In genomic region chr11:124717421-124717785, GRCh38 we compare ENCODE assay signal across 9 cellular contexts. TPM values are rescaled to one million over a fixed set of nuclear protein-coding genes. Genes with fewer than 3 reads are reported as not detected.
DNase-seq lines count a peak whose midpoint lies in the region; ATAC-seq, FAIRE-seq and TF ChIP-seq lines count a peak whose summit lies in the region.
"Had no signal": no experiment of that assay in that cellular context is flagged by ENCODE, and none has a peak within 500 bp of the region (broad histone marks: within the 10 kb centered on the region; RNA-seq: fewer than 3 reads in every experiment).

No MANE protein-coding gene starts in this region.

- H3K9me3 ChIP-seq in GM12878 (replicated peaks; ENCODE audit: control insufficient read depth, insufficient read depth, low read length) (no peaks in the 10 kb centered on the region), right lobe of liver (no peaks in the 10 kb centered on the region), testis (no peaks in the 10 kb centered on the region)

- no peak overlapping the region for H2AFZ ChIP-seq in GM12878 (ENCODE audit: control insufficient read depth, low read depth, low read length)

- H3K9me3 Mint-ChIP-seq in stimulated activated naive CD8-positive, alpha-beta T cell treated with anti-CD3 and anti-CD28 coated beads, Interleukin-15, Interleukin-2, amounts not matched to agents 100 ng/mL and 50 ng/mL, for 24 hours, result no peaks in the 10 kb centered on the region
- H3K9me3 Mint-ChIP-seq: activated T-helper 1 cell treated with anti-CD3 and anti-CD28 coated beads, Interleukin-12 subunit alpha, Interleukin-12 subunit beta, Interleukin-2, Interleukin-4 antibody, amounts not matched to agents 30 ng/mL and 10 ng/mL and 1 ng/mL, durations not matched to agents 14 hours and 24 hours and 36 hours had no signal

- 36% methylated on average over 7 of the region's 7 CpGs for WGBS in GM12878 (ENCODE audit: insufficient coverage, insufficient replicate concordance, low lambda C conversion rate, missing lambda C conversion rate)
- WGBS in right lobe of liver (ENCODE audit: insufficient coverage, low coverage, low lambda C conversion rate, missing lambda C conversion rate), result 28% methylated on average over 7 of the region's 7 CpGs
- WGBS in testis, 2 donors, result 26 to 31% methylated on average over 7 of the region's 7 CpGs

- POLR2A ChIA-PET in GM12878 (lab: Charles Lee), result interaction anchor here (0.5 to 1.4 kb wide), 3 partner anchors 9 to 29 kb away, joined by 3 to 4 read pairs (median 3); no protein-coding TSS in a partner anchor

- peak overlapping the region; percentile 74 for H3K4me3 Mint-ChIP-seq in stimulated activated naive CD8-positive, alpha-beta T cell treated with anti-CD3 and anti-CD28 coated beads, Interleukin-15, Interleukin-2, amounts not matched to agents 100 ng/mL and 50 ng/mL, for 24 hours
- H3K4me3 Mint-ChIP-seq: activated T-helper 1 cell treated with anti-CD3 and anti-CD28 coated beads, Interleukin-12 subunit alpha, Interleukin-12 subunit beta, Interleukin-2, Interleukin-4 antibody, amounts not matched to agents 30 ng/mL and 10 ng/mL and 1 ng/mL, durations not matched to agents 14 hours and 24 hours and 36 hours had no signal

- peak in 1 of 2 experiments; percentile 68; a peak in 1 of 4 replicates for TF ChIP-seq EP300 in GM12878 (IDR thresholded peaks at IDR 0.05; ENCODE audit: borderline replicate concordance in 1 of 2, control insufficient read depth in 1 of 2, low read depth in 2 of 2, low read length in 2 of 2)

- H3K4me1 Mint-ChIP-seq in stimulated activated naive CD8-positive, alpha-beta T cell treated with anti-CD3 and anti-CD28 coated beads, Interleukin-15, Interleukin-2, amounts not matched to agents 100 ng/mL and 50 ng/mL, for 24 hours (ENCODE audit: low read depth), result peaks cover 24% of the 10 kb centered on the region

- no peak for ATAC-seq in stimulated activated naive CD8-positive, alpha-beta T cell treated with anti-CD3 and anti-CD28 coated beads, Interleukin-15, Interleukin-2, amounts not matched to agents 100 U/mL and 50 U/mL, for 24 hours
- peak; percentile 82 for ATAC-seq in GM12878
- ATAC-seq in right lobe of liver, result peak; percentile 54 to 82 (median 72)
- ATAC-seq in HG03280 (IDR thresholded peaks at IDR 0.05; ENCODE audit: unreplicated experiment), result no peak

- H3K4me3 ChIP-seq in GM12878, result no peak overlapping the region
- no peak overlapping the region for H3K4me3 ChIP-seq in right lobe of liver
- H3K4me3 ChIP-seq in testis, result no peak overlapping the region

- no peak for TF ChIP-seq POLR2A in GM12878 (IDR thresholded peaks at IDR 0.05; ENCODE audit: low read depth, low read length)
- TF ChIP-seq POLR2A in right lobe of liver (IDR thresholded peaks at IDR 0.05), result no peak
- no peak for TF ChIP-seq POLR2A in GM12892 (IDR thresholded peaks at IDR 0.05; ENCODE audit: low read depth, low read length)
- no peak for TF ChIP-seq POLR2A in testis (IDR thresholded peaks at IDR 0.05)

- H3K27me3 Mint-ChIP-seq in stimulated activated naive CD8-positive, alpha-beta T cell treated with anti-CD3 and anti-CD28 coated beads, Interleukin-15, Interleukin-2, amounts not matched to agents 100 ng/mL and 50 ng/mL, for 24 hours, result peaks cover 59% of the 10 kb centered on the region

- H3K36me3 ChIP-seq in GM12878 (ENCODE audit: control insufficient read depth in 2 of 2, insufficient read depth in 2 of 2, low read length in 1 of 2) (no peaks in the 10 kb centered on the region), right lobe of liver (no peaks in the 10 kb centered on the region), testis (ENCODE audit: low read depth, missing control alignments) (no peaks in the 10 kb centered on the region)

- FAIRE-seq in GM12878 (lab: Jason Lieb, UNC), result no peak
- no peak for FAIRE-seq in GM12892 (lab: Jason Lieb, UNC)
- no peak for FAIRE-seq in RCC 7860 (lab: Jason Lieb, UNC)

- no peak overlapping the region for H3K9ac ChIP-seq in GM12878 (ENCODE audit: control insufficient read depth, insufficient read depth, low read length)

- BruUV-seq in GM12878 (replicated peaks; lab: Mats Ljungman, UMichigan), result no TSS peak

- H3K79me2 ChIP-seq in GM12878 (ENCODE audit: control insufficient read depth, insufficient read depth, low read length), result no peaks in the 10 kb centered on the region

- CTCF ChIA-PET in GM12878 (lab: Yijun Ruan, JAX), result interaction anchor here (0.7 to 2.7 kb wide), 6 partner anchors 8 to 48 kb away, joined by 3 to 9 read pairs (median 6); no protein-coding TSS in a partner anchor

- in situ Hi-C loops in GM12878 (cut with MboI), result no loop called here

- H4K20me1 ChIP-seq in GM12878 (ENCODE audit: control insufficient read depth, insufficient read depth), result no peaks in the 10 kb centered on the region

- H3K4me2 ChIP-seq in GM12878 (ENCODE audit: control insufficient read depth, insufficient read depth), result peak overlapping the region; percentile 74; the same call in 1 of the 2 replicates

- no peak for TF ChIP-seq RAD21 in GM12878 (IDR thresholded peaks at IDR 0.05; ENCODE audit: insufficient read depth, low read depth, low read length)

- H3K27ac ChIP-seq in GM12878 (ENCODE audit: control insufficient read depth, insufficient read depth), result no peak overlapping the region
- no peak overlapping the region for H3K27ac ChIP-seq in right lobe of liver
- H3K27ac ChIP-seq in testis, result no peak overlapping the region

- H3K27ac Mint-ChIP-seq in stimulated activated naive CD8-positive, alpha-beta T cell treated with anti-CD3 and anti-CD28 coated beads, Interleukin-15, Interleukin-2, amounts not matched to agents 100 ng/mL and 50 ng/mL, for 24 hours, result no peak overlapping the region
- H3K27ac Mint-ChIP-seq: activated T-helper 1 cell treated with anti-CD3 and anti-CD28 coated beads, Interleukin-12 subunit alpha, Interleukin-12 subunit beta, Interleukin-2, Interleukin-4 antibody, amounts not matched to agents 30 ng/mL and 10 ng/mL and 1 ng/mL, durations not matched to agents 14 hours and 24 hours and 36 hours had no signal

- H3K4me1 ChIP-seq in GM12878 (ENCODE audit: control insufficient read depth, insufficient read depth, low read length) (no peaks in the 10 kb centered on the region; the same call in 1 of the 2 replicates), right lobe of liver (peaks cover 0 to 12% (median 0%) of the 10 kb centered on the region in 4 donors), testis (no peaks in the 10 kb centered on the region)

- TF ChIP-seq CTCF in GM12878 (IDR thresholded peaks at IDR 0.05 in 2 of 3, conservative IDR thresholded peaks at IDR 0.05 in 1 of 3; ENCODE audit: control insufficient read depth in 2 of 3, extremely low read depth in 1 of 3, insufficient read depth in 1 of 3, low read depth in 3 of 3, low read length in 3 of 3), result no peak
- TF ChIP-seq CTCF in right lobe of liver (IDR thresholded peaks at IDR 0.05), result no peak
- no peak for TF ChIP-seq CTCF in testis (IDR thresholded peaks at IDR 0.05)

- H3K36me3 Mint-ChIP-seq in stimulated activated naive CD8-positive, alpha-beta T cell treated with anti-CD3 and anti-CD28 coated beads, Interleukin-15, Interleukin-2, amounts not matched to agents 100 ng/mL and 50 ng/mL, for 24 hours (ENCODE audit: low read depth), result no peaks in the 10 kb centered on the region

- RAD21 ChIA-PET in GM12878 (lab: Charles Lee; ENCODE audit: unreplicated experiment), result interaction anchor here (1.0 to 1.4 kb wide), 4 partner anchors 8 to 44 kb away, joined by 3 to 6 read pairs (median 4); partner anchors contain the start of genes NRGN, SIAE and SPA17

- SMC1A ChIA-PET in GM12878 (lab: Charles Lee; ENCODE audit: uncharacterized antibody, unreplicated experiment), result interaction anchor here (0.6 to 1.7 kb wide), 9 partner anchors 8 to 94 kb away, joined by 3 to 5 read pairs (median 3); partner anchors contain the start of gene TBRG1

- H3K27me3 ChIP-seq in GM12878 (replicated peaks in 1 of 2; ENCODE audit: control insufficient read depth in 2 of 2, insufficient read depth in 2 of 2, low read length in 1 of 2) (peaks cover 0 to 13% of the 10 kb centered on the region in 2 experiments; a peak in 2 of 4 replicates), right lobe of liver (peaks cover 0 to 6% of the 10 kb centered on the region in 2 donors), testis (no peaks in the 10 kb centered on the region)

- intact Hi-C loops in GM12878 (cut with micrococcal nuclease; ENCODE audit: unreplicated experiment), result loop anchor here (2.0 kb wide), 1 partner anchor 43 kb away; no protein-coding TSS in a partner anchor
- intact Hi-C loops in right lobe of liver (cut with DNase I), result no loop called here
- intact Hi-C loops in testis (cut with DNase I; ENCODE audit: low total_unique reads), result no loop called here

- DNase-seq in stimulated activated naive CD8-positive, alpha-beta T cell treated with anti-CD3 and anti-CD28 coated beads, Interleukin-15, Interleukin-2, amounts not matched to agents 100 U/mL and 50 U/mL, for 24 hours, result no peak
- DNase-seq in GM12878 (ENCODE audit: low read depth, low spot score) (no peak), right lobe of liver (no peak), GM12892 (ENCODE audit: insufficient read length) (no peak), RCC 7860 (ENCODE audit: low spot score) (no peak), testis (no peak)

RNA-seq across cellular contexts. Expression of gene NRGN, which starts 22.3 kb away (rescaled TPM):
- not detected in 2 replicates for total RNA-seq in GM12878 (2013; cell fraction: nucleolus; rRNA removed)
- total RNA-seq in GM12878 (2014; rRNA removed), result 0.49 and 1.1 TPM in 2 replicates
- 0.36 TPM in 1 of 2 replicates, not detected in the other for total RNA-seq in GM12878 (2014; rRNA removed; fragmentation: Illumina TruSeq; extraction: Trizol)
- total RNA-seq in GM12878 (2021), result 2.7 and 3.2 TPM in 2 replicates
- 0.84 TPM for polyA plus RNA-seq in GM12878 (2011; ENCODE audit: low read depth)
- 0.97 and 2.1 TPM in 2 replicates for polyA plus RNA-seq in GM12878 (2011; rRNA removed)
- 4.2 and 5.7 TPM in 2 replicates for polyA plus RNA-seq in GM12878 (2011; cell fraction: cytosol; rRNA removed)
- polyA plus RNA-seq in GM12878 (2011; cell fraction: nucleus; rRNA removed), result 9.3 and 10.5 TPM in 2 replicates
- 2.3 and 2.8 TPM in 2 replicates for polyA plus RNA-seq in GM12878 (2012)
- 1.2 TPM in 1 of 2 replicates, not detected in the other for polyA plus RNA-seq in GM12878 (2014; fragmentation: Illumina TruSeq; extraction: Trizol)
- not detected for polyA plus RNA-seq in GM12878 (2014; fragmentation: Nextera tagmentation; extraction: Ambion mirVana)
- 2.8 and 3.5 TPM in 2 replicates for polyA plus RNA-seq in GM12878 (2014; rRNA removed)
- 1 to 10 TPM in 1 of 2 experiments, under 1 TPM in 1; 0.92 to 1.1 TPM for polyA plus RNA-seq in GM12878 (2016; fragmentation: Nextera tagmentation; extraction: Ambion mirVana)
- polyA minus RNA-seq in GM12878 (2011; rRNA and poly(A)+ RNA removed), result 0.88 and 0.95 TPM in 2 replicates
- polyA minus RNA-seq in GM12878 (2011; cell fraction: cytosol; rRNA and poly(A)+ RNA removed), result 2.0 and 2.1 TPM in 2 replicates
- 1.9 and 2.4 TPM in 2 replicates for polyA minus RNA-seq in GM12878 (2011; cell fraction: nucleus; rRNA and poly(A)+ RNA removed)
- total RNA-seq in right lobe of liver, result 1 to 10 TPM in 3 of 6 experiments, under 1 TPM in 2, not detected in 1; 0.43 to 4.6 (median 1.4) TPM
- not detected for polyA plus RNA-seq in GM12892 (2012; ENCODE audit: missing spikeins)
- total RNA-seq in testis, result 1 to 10 TPM; 3.0 to 5.5 TPM
- polyA plus RNA-seq in testis (ENCODE audit: insufficient read depth, low read depth, low replicate concordance), result 10.4 TPM

RNA-seq across cellular contexts. Expression of gene VSIG2, which starts 34.7 kb away (rescaled TPM):
- total RNA-seq in GM12878 (2013; cell fraction: nucleolus; rRNA removed), result 0.46 TPM in 1 of 2 replicates, not detected in the other
- not detected in 2 replicates for total RNA-seq in GM12878 (2014; rRNA removed)
- total RNA-seq in GM12878 (2014; rRNA removed; fragmentation: Illumina TruSeq; extraction: Trizol), result 0.13 TPM in 1 of 2 replicates, not detected in the other
- 0.31 and 0.40 TPM in 2 replicates for total RNA-seq in GM12878 (2021)
- not detected for polyA plus RNA-seq in GM12878 (2011; ENCODE audit: low read depth)
- 0.12 and 0.15 TPM in 2 replicates for polyA plus RNA-seq in GM12878 (2011; rRNA removed)
- polyA plus RNA-seq in GM12878 (2011; cell fraction: cytosol; rRNA removed), result 0.07 TPM in 1 of 2 replicates, not detected in the other
- polyA plus RNA-seq in GM12878 (2011; cell fraction: nucleus; rRNA removed), result 0.41 and 1.0 TPM in 2 replicates
- 0.14 TPM in 1 of 2 replicates, not detected in the other for polyA plus RNA-seq in GM12878 (2012)
- not detected in 2 replicates for polyA plus RNA-seq in GM12878 (2014; fragmentation: Illumina TruSeq; extraction: Trizol)
- polyA plus RNA-seq in GM12878 (2014; fragmentation: Nextera tagmentation; extraction: Ambion mirVana), result not detected
- polyA plus RNA-seq in GM12878 (2014; rRNA removed), result 0.15 and 0.27 TPM in 2 replicates
- under 1 TPM in 1 of 2 experiments, not detected in 1; 0.19 TPM for polyA plus RNA-seq in GM12878 (2016; fragmentation: Nextera tagmentation; extraction: Ambion mirVana)
- polyA minus RNA-seq in GM12878 (2011; rRNA and poly(A)+ RNA removed), result not detected in 2 replicates
- not detected in 2 replicates for polyA minus RNA-seq in GM12878 (2011; cell fraction: cytosol; rRNA and poly(A)+ RNA removed)
- polyA minus RNA-seq in GM12878 (2011; cell fraction: nucleus; rRNA and poly(A)+ RNA removed), result not detected in 2 replicates
- 1 to 10 TPM in 2 of 6 experiments, under 1 TPM in 3, not detected in 1; 0.68 to 1.4 (median 0.83) TPM for total RNA-seq in right lobe of liver
- polyA plus RNA-seq in GM12892 (2012; ENCODE audit: missing spikeins), result not detected
- total RNA-seq in testis, result 1 to 10 TPM in 1 of 2 donors, under 1 TPM in 1; 0.74 to 1.3 TPM
- polyA plus RNA-seq in testis (ENCODE audit: insufficient read depth, low read depth, low replicate concordance), result 4.4 TPM
- total RNA-seq: activated T-helper 1 cell treated with anti-CD3 and anti-CD28 coated beads, Interleukin-12 subunit alpha, Interleukin-12 subunit beta, Interleukin-2, Interleukin-4 antibody, amounts not matched to agents 30 ng/mL and 10 ng/mL and 1 ng/mL, durations not matched to agents 14 hours and 24 hours and 36 hours had no signal

RNA-seq across cellular contexts. Expression of gene SPA17, which starts 43.7 kb away (rescaled TPM):
- 1.2 and 1.8 TPM in 2 replicates for total RNA-seq in GM12878 (2013; cell fraction: nucleolus; rRNA removed)
- total RNA-seq in GM12878 (2014; rRNA removed) (3.5 and 4.6 TPM in 2 replicates), GM12878 (2014; rRNA removed; fragmentation: Illumina TruSeq; extraction: Trizol) (9.9 and 14.0 TPM in 2 replicates), GM12878 (2021) (2.5 and 2.9 TPM in 2 replicates), right lobe of liver (1 to 10 TPM in 3 of 6 experiments, under 1 TPM in 3; 0.23 to 4.0 (median 1.2) TPM), testis (100 to 1,000 TPM in 1 of 2 donors, 10 to 100 TPM in 1; 97.5 to 170 TPM)
- polyA plus RNA-seq in GM12878 (2011; ENCODE audit: low read depth), result 2.0 TPM
- polyA plus RNA-seq in GM12878 (2011; rRNA removed) (13.2 and 16.1 TPM in 2 replicates), GM12878 (2014; fragmentation: Illumina TruSeq; extraction: Trizol) (12.5 and 17.8 TPM in 2 replicates), GM12878 (2014; fragmentation: Nextera tagmentation; extraction: Ambion mirVana) (1 to 10 TPM; 6.1 to 7.3 TPM), GM12878 (2014; rRNA removed) (3.5 and 6.8 TPM in 2 replicates), GM12878 (2016; fragmentation: Nextera tagmentation; extraction: Ambion mirVana) (10 to 100 TPM in 1 of 2 experiments, 1 to 10 TPM in 1; 9.8 to 11.2 TPM), testis (ENCODE audit: insufficient read depth, low read depth, low replicate concordance) (405 TPM)
- 2.8 and 2.9 TPM in 2 replicates for polyA plus RNA-seq in GM12878 (2011; cell fraction: cytosol; rRNA removed)
- 1.8 and 2.0 TPM in 2 replicates for polyA plus RNA-seq in GM12878 (2011; cell fraction: nucleus; rRNA removed)
- 3.2 and 4.1 TPM in 2 replicates for polyA plus RNA-seq in GM12878 (2012)
- 1.0 and 1.9 TPM in 2 replicates for polyA minus RNA-seq in GM12878 (2011; rRNA and poly(A)+ RNA removed)
- 0.52 TPM in 1 of 2 replicates, not detected in the other for polyA minus RNA-seq in GM12878 (2011; cell fraction: cytosol; rRNA and poly(A)+ RNA removed)
- 0.86 and 2.5 TPM in 2 replicates for polyA minus RNA-seq in GM12878 (2011; cell fraction: nucleus; rRNA and poly(A)+ RNA removed)
- polyA plus RNA-seq in GM12892 (2012; ENCODE audit: missing spikeins), result 8.2 TPM

RNA-seq across cellular contexts. Expression of gene SIAE, which starts 43.9 kb away (rescaled TPM):
- total RNA-seq in GM12878 (2013; cell fraction: nucleolus; rRNA removed), result 5.9 and 6.0 TPM in 2 replicates
- total RNA-seq in GM12878 (2014; rRNA removed) (3.5 and 4.3 TPM in 2 replicates), GM12878 (2014; rRNA removed; fragmentation: Illumina TruSeq; extraction: Trizol) (4.0 and 4.3 TPM in 2 replicates), GM12878 (2021) (4.8 and 7.0 TPM in 2 replicates), right lobe of liver (10 to 100 TPM; 30.9 to 56.8 (median 35.6) TPM), testis (10 to 100 TPM; 14.5 to 16.1 TPM)
- 1.9 TPM for polyA plus RNA-seq in GM12878 (2011; ENCODE audit: low read depth)
- polyA plus RNA-seq in GM12878 (2011; rRNA removed) (6.1 and 6.6 TPM in 2 replicates), GM12878 (2014; fragmentation: Illumina TruSeq; extraction: Trizol) (6.9 and 8.0 TPM in 2 replicates), GM12878 (2014; fragmentation: Nextera tagmentation; extraction: Ambion mirVana) (under 1 TPM; 0.93 to 0.97 TPM), GM12878 (2014; rRNA removed) (5.0 and 6.0 TPM in 2 replicates), GM12878 (2016; fragmentation: Nextera tagmentation; extraction: Ambion mirVana) (1 to 10 TPM; 2.8 to 3.2 TPM), testis (ENCODE audit: insufficient read depth, low read depth, low replicate concordance) (15.3 TPM)
- 4.4 and 4.8 TPM in 2 replicates for polyA plus RNA-seq in GM12878 (2011; cell fraction: cytosol; rRNA removed)
- polyA plus RNA-seq in GM12878 (2011; cell fraction: nucleus; rRNA removed), result 3.3 and 4.4 TPM in 2 replicates
- 3.7 and 4.0 TPM in 2 replicates for polyA plus RNA-seq in GM12878 (2012)
- 4.1 and 4.3 TPM in 2 replicates for polyA minus RNA-seq in GM12878 (2011; rRNA and poly(A)+ RNA removed)
- polyA minus RNA-seq in GM12878 (2011; cell fraction: cytosol; rRNA and poly(A)+ RNA removed), result 1.2 and 1.6 TPM in 2 replicates
- polyA minus RNA-seq in GM12878 (2011; cell fraction: nucleus; rRNA and poly(A)+ RNA removed), result 0.85 and 1.9 TPM in 2 replicates
- polyA plus RNA-seq in GM12892 (2012; ENCODE audit: missing spikeins), result 4.3 TPM

RNA-seq across cellular contexts. Expression of gene ESAM, which starts 44.7 kb away (rescaled TPM):
- total RNA-seq in GM12878 (2013; cell fraction: nucleolus; rRNA removed), result 17.0 and 18.6 TPM in 2 replicates
- total RNA-seq in GM12878 (2014; rRNA removed) (16.3 and 20.6 TPM in 2 replicates), GM12878 (2014; rRNA removed; fragmentation: Illumina TruSeq; extraction: Trizol) (9.2 and 9.4 TPM in 2 replicates), GM12878 (2021) (26.1 and 26.9 TPM in 2 replicates), right lobe of liver (10 to 100 TPM in 3 of 6 experiments, 1 to 10 TPM in 3; 6.1 to 15.3 (median 9.7) TPM), testis (10 to 100 TPM in 1 of 2 donors, 1 to 10 TPM in 1; 6.0 to 10.6 TPM)
- polyA plus RNA-seq in GM12878 (2011; ENCODE audit: low read depth), result 7.7 TPM
- polyA plus RNA-seq in GM12878 (2011; rRNA removed) (5.7 and 15.3 TPM in 2 replicates), GM12878 (2014; fragmentation: Illumina TruSeq; extraction: Trizol) (14.4 and 18.4 TPM in 2 replicates), GM12878 (2014; fragmentation: Nextera tagmentation; extraction: Ambion mirVana) (1 to 10 TPM; 2.7 to 6.9 TPM), GM12878 (2014; rRNA removed) (22.3 and 24.6 TPM in 2 replicates), GM12878 (2016; fragmentation: Nextera tagmentation; extraction: Ambion mirVana) (10 to 100 TPM; 34.2 to 43.6 TPM), testis (ENCODE audit: insufficient read depth, low read depth, low replicate concordance) (15.8 TPM)
- polyA plus RNA-seq in GM12878 (2011; cell fraction: cytosol; rRNA removed), result 12.8 and 13.5 TPM in 2 replicates
- polyA plus RNA-seq in GM12878 (2011; cell fraction: nucleus; rRNA removed), result 32.4 and 38.8 TPM in 2 replicates
- 17.7 and 20.4 TPM in 2 replicates for polyA plus RNA-seq in GM12878 (2012)
- 6.6 and 9.7 TPM in 2 replicates for polyA minus RNA-seq in GM12878 (2011; rRNA and poly(A)+ RNA removed)
- 2.5 and 2.9 TPM in 2 replicates for polyA minus RNA-seq in GM12878 (2011; cell fraction: cytosol; rRNA and poly(A)+ RNA removed)
- 7.5 and 9.0 TPM in 2 replicates for polyA minus RNA-seq in GM12878 (2011; cell fraction: nucleus; rRNA and poly(A)+ RNA removed)
- polyA plus RNA-seq in GM12892 (2012; ENCODE audit: missing spikeins), result 4.0 TPM

Comparison
In these comparisons a context has a peak if more than half of its experiments do, and no peak if none do; other contexts are left out.
1. ATAC-seq: peak in GM12878 (single experiment) and right lobe of liver (4 of 4); none in stimulated activated naive CD8-positive, alpha-beta T cell treated with anti-CD3 and anti-CD28 coated beads, Interleukin-15, Interleukin-2, amounts not matched to agents 100 U/mL and 50 U/mL, for 24 hours (single experiment) and HG03280 (single experiment).
2. RNA of gene SPA17, which starts 43.7 kb away (total RNA-seq): 97.5 to 170 TPM in testis; 1.2 to 14.0 TPM in GM12878 and 0.23 to 4.0 TPM in right lobe of liver; every median in the first group is over 4 times any median in the second.